Comparison of ENCODE assay signal across 8 cellular contexts in the genomic region with DNA sequence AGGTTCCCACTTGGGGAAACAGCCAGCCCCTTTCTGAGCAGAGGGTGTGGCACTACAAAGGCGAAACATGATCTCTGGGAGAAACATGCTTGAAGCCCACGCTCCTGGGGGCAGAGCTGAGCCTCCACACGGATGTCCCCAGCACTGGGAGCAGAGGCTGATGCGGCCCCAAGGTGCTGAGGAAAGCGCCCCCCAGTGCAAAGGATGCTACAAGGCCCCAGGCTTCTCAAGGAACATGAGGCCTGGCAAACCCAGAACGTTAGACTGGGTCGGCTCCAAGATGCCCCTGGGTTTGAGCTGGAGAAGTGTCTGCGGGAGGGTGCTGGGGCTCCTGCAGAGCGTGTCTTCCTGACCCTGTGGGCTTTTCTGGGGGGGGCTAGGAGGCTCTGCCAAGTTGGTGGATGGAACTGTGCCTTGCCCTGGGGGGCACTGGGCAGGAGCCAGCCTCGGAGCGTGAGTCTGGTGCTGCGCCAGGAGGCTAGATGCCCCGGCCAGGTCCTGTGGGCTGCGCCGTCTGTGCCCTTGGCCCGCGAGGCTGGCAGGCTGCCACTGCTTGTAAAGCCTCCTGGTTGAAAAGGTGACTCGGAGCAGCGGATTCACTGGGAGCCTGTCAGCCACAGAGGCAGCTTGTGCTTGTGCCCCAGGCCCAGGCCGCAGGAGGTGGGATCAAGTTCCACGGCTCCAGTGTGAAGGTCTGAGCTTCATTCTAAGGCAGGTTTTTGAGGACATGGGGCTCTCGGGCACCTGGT. TPM values are rescaled to one million over a fixed set of nuclear protein-coding genes. Genes with fewer than 3 reads are reported as not detected.
DNase-seq lines count a peak whose midpoint lies in the region; ATAC-seq and TF ChIP-seq lines count a peak whose summit lies in the region.

No MANE protein-coding gene starts in this region.

- H3K4me2 ChIP-seq in BLaER1 treated with 17β-estradiol and CSF1 and Interleukin-3, amounts not matched to agents 10 nM and 100 nM = peak overlapping the region; percentile 80 to 97 (median 88)

- H3K27ac Mint-ChIP-seq in IgD-negative memory B cell = peak overlapping the region in 2 of 3 donors; percentile 23 to 85

- 28 to 41% methylated on average over 3 of the region's 22 CpGs for WGBS in gastroesophageal sphincter (ENCODE audit: low coverage in 1 of 2), 2 donors

- H3K4me3 Mint-ChIP-seq in IgD-negative memory B cell = peak overlapping the region in 3 of 4 donors; percentile 74 to 95 (median 89)

- peaks cover 23 to 56% (median 51%) of the 10 kb centered on the region in 10 experiments for H3K4me1 ChIP-seq in BLaER1 treated with 17β-estradiol and CSF1 and Interleukin-3, amounts not matched to agents 10 nM and 100 nM
- H3K4me1 ChIP-seq in gastroesophageal sphincter = peaks cover 0 to 78% (median 26%) of the 10 kb centered on the region in 3 donors

- DNase-seq in WERI-Rb-1 (no peak), retinal pigment epithelial cell (ENCODE audit: low read depth) (peak; percentile 48), retina (no peak), GF-D8 (lab: John Stamatoyannopoulos, UW) (no peak)

- TF ChIP-seq POLR2A in gastroesophageal sphincter (IDR thresholded peaks at IDR 0.05) = no peak
- TF ChIP-seq POLR2A in GM18505 (IDR thresholded peaks at IDR 0.05; ENCODE audit: borderline replicate concordance, extremely low read depth, insufficient read depth, insufficient read length) = no peak

- peak overlapping the region in 6 of 11 experiments; percentile 13 to 63 (median 38); a peak in 11 of 22 replicates for H3K9ac ChIP-seq in BLaER1 treated with 17β-estradiol and CSF1 and Interleukin-3, amounts not matched to agents 10 nM and 100 nM

- peaks cover 0 to 8% (median 0%) of the 10 kb centered on the region in 11 experiments; a peak in 4 of 22 replicates for H4K20me1 ChIP-seq in BLaER1 treated with 17β-estradiol and CSF1 and Interleukin-3, amounts not matched to agents 10 nM and 100 nM

- H3K9me3 Mint-ChIP-seq in IgD-negative memory B cell = peaks cover 0 to 4% (median 0%) of the 10 kb centered on the region in 3 donors

- TF ChIP-seq EP300 in gastroesophageal sphincter (IDR thresholded peaks at IDR 0.05) = no peak

- peaks cover 20 to 29% (median 28%) of the 10 kb centered on the region in 3 donors for H3K4me1 Mint-ChIP-seq in IgD-negative memory B cell

- TF ChIP-seq CTCF in WERI-Rb-1 (IDR thresholded peaks at IDR 0.05; ENCODE audit: low read depth, low read length) = 0 out of 2 replicates have a peak, but pooled peaks have one; percentile 7
- TF ChIP-seq CTCF in gastroesophageal sphincter (IDR thresholded peaks at IDR 0.05) = no peak
- TF ChIP-seq CTCF in retinal pigment epithelial cell (conservative IDR thresholded peaks at IDR 0.05; ENCODE audit: low read depth, low read length) = peak; percentile 9

- peak; percentile 68 for ATAC-seq in gastroesophageal sphincter
- no peak for ATAC-seq in GM18505 (IDR thresholded peaks at IDR 0.05; ENCODE audit: unreplicated experiment)

- H3K36me3 Mint-ChIP-seq in IgD-negative memory B cell = no peaks in the 10 kb centered on the region

- peaks cover 0 to 5% (median 0%) of the 10 kb centered on the region in 11 experiments; a peak in 1 of 22 replicates for H3K9me3 ChIP-seq in BLaER1 treated with 17β-estradiol and CSF1 and Interleukin-3, amounts not matched to agents 10 nM and 100 nM (replicated peaks in 1 of 11)
- H3K9me3 ChIP-seq in WERI-Rb-1 (ENCODE audit: severe bottlenecking) (no peaks in the 10 kb centered on the region), gastroesophageal sphincter (no peaks in the 10 kb centered on the region)

- H3K4me3 ChIP-seq in BLaER1 treated with 17β-estradiol and CSF1 and Interleukin-3, amounts not matched to agents 10 nM and 100 nM = peak overlapping the region in 6 of 10 experiments; percentile 7 to 52 (median 46); a peak in 8 of 20 replicates
- no peak overlapping the region for H3K4me3 ChIP-seq in WERI-Rb-1 (ENCODE audit: low read depth, low read length)
- H3K4me3 ChIP-seq in gastroesophageal sphincter = no peak overlapping the region
- H3K4me3 ChIP-seq in retinal pigment epithelial cell (ENCODE audit: low read length) = no peak overlapping the region

- H3K27ac ChIP-seq in BLaER1 treated with 17β-estradiol and CSF1 and Interleukin-3, amounts not matched to agents 10 nM and 100 nM = peak overlapping the region in 8 of 11 experiments; percentile 50 to 80 (median 64); a peak in 15 of 22 replicates
- no peak overlapping the region for H3K27ac ChIP-seq in WERI-Rb-1
- H3K27ac ChIP-seq in gastroesophageal sphincter = peak overlapping the region in 3 of 4 donors; percentile 72 to 82 (median 81)

- no peaks in the 10 kb centered on the region for H3K27me3 Mint-ChIP-seq in IgD-negative memory B cell

- H3K36me3 ChIP-seq in BLaER1 treated with 17β-estradiol and CSF1 and Interleukin-3, amounts not matched to agents 10 nM and 100 nM = no peaks in the 10 kb centered on the region
- H3K36me3 ChIP-seq in WERI-Rb-1 = no peaks in the 10 kb centered on the region; the same call in 1 of the 2 replicates
- no peaks in the 10 kb centered on the region for H3K36me3 ChIP-seq in gastroesophageal sphincter

- peaks cover 0 to 26% (median 0%) of the 10 kb centered on the region in 11 experiments; a peak in 5 of 22 replicates for H3K27me3 ChIP-seq in BLaER1 treated with 17β-estradiol and CSF1 and Interleukin-3, amounts not matched to agents 10 nM and 100 nM
- H3K27me3 ChIP-seq in WERI-Rb-1 (ENCODE audit: insufficient read depth, low read depth, severe bottlenecking) (no peaks in the 10 kb centered on the region), gastroesophageal sphincter (no peaks in the 10 kb centered on the region)

RNA-seq across cellular contexts. Expression of gene SYNJ2, which starts 8.1 kb away (rescaled TPM):
- 13.7 TPM for polyA plus RNA-seq in IgD-negative memory B cell
- 10 to 100 TPM; 19.9 to 27.9 (median 21.6) TPM for total RNA-seq in gastroesophageal sphincter

Comparison
In these comparisons a context has a peak if more than half of its experiments do, and no peak if none do; other contexts are left out.
1. H3K4me3 ChIP-seq: peak in BLaER1 treated with 17β-estradiol and CSF1 and Interleukin-3, amounts not matched to agents 10 nM and 100 nM (6 of 10); none in WERI-Rb-1 (single experiment), gastroesophageal sphincter (0 of 2) and retinal pigment epithelial cell (single experiment).
2. CTCF ChIP-seq: peak in WERI-Rb-1 (single experiment) and retinal pigment epithelial cell (single experiment); none in gastroesophageal sphincter (0 of 4).